30 cellular contexts compared by ENCODE assay signal in the genomic region with DNA sequence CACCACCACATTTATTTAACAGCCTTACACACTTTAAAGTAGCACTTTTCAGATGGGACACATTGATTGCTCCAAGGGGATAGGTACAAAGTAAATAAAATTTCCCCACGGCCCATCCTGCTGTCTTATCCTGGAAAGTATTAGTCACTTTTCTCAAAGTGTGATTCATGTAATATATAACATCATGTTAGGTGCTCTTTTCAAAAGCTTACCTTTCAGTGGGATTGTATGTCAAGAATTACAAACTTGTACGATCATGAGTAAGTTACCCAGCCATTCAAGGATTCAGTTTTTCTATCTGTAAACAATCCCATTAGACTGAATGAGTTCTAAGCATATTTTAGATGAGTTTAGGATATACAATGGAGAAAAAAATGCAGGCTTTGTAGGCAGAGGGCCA.
"Had no signal": no experiment of that assay in that cellular context is flagged by ENCODE, and none has a peak within 500 bp of the region (broad histone marks: within the 10 kb centered on the region; RNA-seq: fewer than 3 reads in every experiment).

No MANE protein-coding gene starts in this region.

- H3K36me3 ChIP-seq: adrenal gland, esophagus squamous epithelium had no signal

- DNase-seq: activated CD4-positive, alpha-beta memory T cell treated with anti-CD3 and anti-CD28 coated beads for 36 hours; activated CD4-positive, alpha-beta T cell treated with anti-CD3 and anti-CD28 coated beads, Interleukin-2, amount 10 ng/mL, durations not matched to agents 24 days and 14 days; activated CD4-positive, CD25-positive, alpha-beta regulatory T cell treated with anti-CD3 and anti-CD28 coated beads, Interleukin-2, amount 50 U/mL, for 72 hours; activated CD8-positive, alpha-beta memory T cell treated with anti-CD3 and anti-CD28 coated beads, Interleukin-2, amount 50 U/mL, for 4 hours; activated effector memory CD4-positive, alpha-beta T cell treated with anti-CD3 and anti-CD28 coated beads, Interleukin-2, amount 50 U/mL, for 16 hours; activated naive CD4-positive, alpha-beta T cell treated with anti-CD3 and anti-CD28 coated beads for 36 hours; activated naive CD8-positive, alpha-beta T cell treated with anti-CD3 and anti-CD28 coated beads for 36 hours; activated T-cell treated with anti-CD3 and anti-CD28 coated beads, Interleukin-2, amount 50 U/mL, for 1 hour; adrenal gland; aorta; caudate nucleus; cortex of kidney; esophagus squamous epithelium; glutamatergic neuron; islet precursor cell; left cardiac atrium; left ventricle myocardium superior; retina; stimulated activated CD4-positive, alpha-beta T cell treated with anti-CD3 and anti-CD28 coated beads, Interleukin-1b, Interleukin-23, amount 100 ng/mL, for 48 hours; stimulated activated CD4-positive, alpha-beta T cell treated with anti-CD3 and anti-CD28 coated beads, Interleukin-4, amount 100 ng/mL, for 4 hours; stimulated activated CD8-positive, alpha-beta memory T cell treated with anti-CD3 and anti-CD28 coated beads, Interleukin-4, amount 100 ng/mL, for 48 hours; stimulated activated naive CD8-positive, alpha-beta T cell treated with anti-CD3 and anti-CD28 coated beads, Interleukin-15, amount 100 ng/mL, for 72 hours; substantia nigra; T1000 had no signal

- H3K27me3 Mint-ChIP-seq: activated CD4-positive, alpha-beta memory T cell treated with anti-CD3 and anti-CD28 coated beads for 36 hours; activated CD4-positive, alpha-beta T cell treated with anti-CD3 and anti-CD28 coated beads, Interleukin-2, amount 10 ng/mL, durations not matched to agents 24 days and 14 days; activated naive CD8-positive, alpha-beta T cell treated with anti-CD3 and anti-CD28 coated beads for 36 hours; brain; stimulated activated memory B cell treated with anti-CD40 and anti-IgM and Interleukin-4, amounts not matched to agents 10 μg/mL and 1 μg/mL and 100 μg/mL, for 72 hours; stimulated activated naive CD8-positive, alpha-beta T cell treated with anti-CD3 and anti-CD28 coated beads, Interleukin-15, amount 100 ng/mL, for 72 hours had no signal

- H3K4me3 Mint-ChIP-seq: activated CD4-positive, alpha-beta memory T cell treated with anti-CD3 and anti-CD28 coated beads for 36 hours; activated CD4-positive, alpha-beta T cell treated with anti-CD3 and anti-CD28 coated beads, Interleukin-2, amount 10 ng/mL, durations not matched to agents 24 days and 14 days; activated naive CD4-positive, alpha-beta T cell treated with anti-CD3 and anti-CD28 coated beads for 36 hours; activated naive CD8-positive, alpha-beta T cell treated with anti-CD3 and anti-CD28 coated beads for 36 hours; activated T-helper 1 cell treated with anti-CD3 and anti-CD28 coated beads, Interleukin-12 subunit alpha, Interleukin-12 subunit beta, Interleukin-2, Interleukin-4 antibody, amounts not matched to agents 30 ng/mL and 10 ng/mL and 1 ng/mL, durations not matched to agents 14 hours and 24 hours and 36 hours; brain; nephron; stimulated activated memory B cell treated with anti-CD40 and anti-IgM and Interleukin-4, amounts not matched to agents 10 μg/mL and 1 μg/mL and 100 μg/mL, for 72 hours; stimulated activated naive CD8-positive, alpha-beta T cell treated with anti-CD3 and anti-CD28 coated beads, Interleukin-15, amount 100 ng/mL, for 72 hours; T-helper 1 cell treated with Interleukin-12 subunit alpha and Interleukin-12 subunit beta and Interleukin-4 antibody, amounts not matched to agents 30 μg/mL and 1 μg/mL, for 36 hours had no signal

- H3K27ac ChIP-seq: adrenal gland, esophagus squamous epithelium had no signal

- H3K27ac Mint-ChIP-seq: activated CD4-positive, alpha-beta memory T cell treated with anti-CD3 and anti-CD28 coated beads for 36 hours; activated CD4-positive, alpha-beta T cell treated with anti-CD3 and anti-CD28 coated beads, Interleukin-2, amount 10 ng/mL, durations not matched to agents 24 days and 14 days; activated naive CD4-positive, alpha-beta T cell treated with anti-CD3 and anti-CD28 coated beads for 36 hours; activated naive CD8-positive, alpha-beta T cell treated with anti-CD3 and anti-CD28 coated beads for 36 hours; activated T-helper 1 cell treated with anti-CD3 and anti-CD28 coated beads, Interleukin-12 subunit alpha, Interleukin-12 subunit beta, Interleukin-2, Interleukin-4 antibody, amounts not matched to agents 30 ng/mL and 10 ng/mL and 1 ng/mL, durations not matched to agents 14 hours and 24 hours and 36 hours; brain; nephron; stimulated activated memory B cell treated with anti-CD40 and anti-IgM and Interleukin-4, amounts not matched to agents 10 μg/mL and 1 μg/mL and 100 μg/mL, for 72 hours; stimulated activated naive CD8-positive, alpha-beta T cell treated with anti-CD3 and anti-CD28 coated beads, Interleukin-15, amount 100 ng/mL, for 72 hours; T-helper 1 cell treated with Interleukin-12 subunit alpha and Interleukin-12 subunit beta and Interleukin-4 antibody, amounts not matched to agents 30 μg/mL and 1 μg/mL, for 36 hours had no signal

- H3K4me1 ChIP-seq: adrenal gland, esophagus squamous epithelium had no signal

- H3K9me3 ChIP-seq: esophagus squamous epithelium had no signal

- H3K4me3 ChIP-seq: adrenal gland, esophagus squamous epithelium, smooth muscle cell had no signal

- ATAC-seq: left cardiac atrium; left ventricle myocardium superior; stimulated activated memory B cell treated with anti-CD40 and anti-IgM and Interleukin-4, amounts not matched to agents 10 μg/mL and 1 μg/mL and 100 μg/mL, for 72 hours; stimulated activated naive CD8-positive, alpha-beta T cell treated with anti-CD3 and anti-CD28 coated beads, Interleukin-15, amount 100 ng/mL, for 72 hours had no signal

- H3K9me3 Mint-ChIP-seq: activated CD4-positive, alpha-beta T cell treated with anti-CD3 and anti-CD28 coated beads, Interleukin-2, amount 10 ng/mL, durations not matched to agents 24 days and 14 days had no signal

- H3K27me3 ChIP-seq: adrenal gland, esophagus squamous epithelium had no signal

- H3K36me3 Mint-ChIP-seq: activated CD4-positive, alpha-beta memory T cell treated with anti-CD3 and anti-CD28 coated beads for 36 hours; activated naive CD8-positive, alpha-beta T cell treated with anti-CD3 and anti-CD28 coated beads for 36 hours; brain; stimulated activated memory B cell treated with anti-CD40 and anti-IgM and Interleukin-4, amounts not matched to agents 10 μg/mL and 1 μg/mL and 100 μg/mL, for 72 hours had no signal

- H3K4me1 Mint-ChIP-seq: activated CD4-positive, alpha-beta T cell treated with anti-CD3 and anti-CD28 coated beads, Interleukin-2, amount 10 ng/mL, durations not matched to agents 24 days and 14 days; activated naive CD8-positive, alpha-beta T cell treated with anti-CD3 and anti-CD28 coated beads for 36 hours; brain; nephron; stimulated activated memory B cell treated with anti-CD40 and anti-IgM and Interleukin-4, amounts not matched to agents 10 μg/mL and 1 μg/mL and 100 μg/mL, for 72 hours; stimulated activated naive CD8-positive, alpha-beta T cell treated with anti-CD3 and anti-CD28 coated beads, Interleukin-15, amount 100 ng/mL, for 72 hours had no signal
